Comparison of ENCODE assay signal across 8 cellular contexts in the genomic region with DNA sequence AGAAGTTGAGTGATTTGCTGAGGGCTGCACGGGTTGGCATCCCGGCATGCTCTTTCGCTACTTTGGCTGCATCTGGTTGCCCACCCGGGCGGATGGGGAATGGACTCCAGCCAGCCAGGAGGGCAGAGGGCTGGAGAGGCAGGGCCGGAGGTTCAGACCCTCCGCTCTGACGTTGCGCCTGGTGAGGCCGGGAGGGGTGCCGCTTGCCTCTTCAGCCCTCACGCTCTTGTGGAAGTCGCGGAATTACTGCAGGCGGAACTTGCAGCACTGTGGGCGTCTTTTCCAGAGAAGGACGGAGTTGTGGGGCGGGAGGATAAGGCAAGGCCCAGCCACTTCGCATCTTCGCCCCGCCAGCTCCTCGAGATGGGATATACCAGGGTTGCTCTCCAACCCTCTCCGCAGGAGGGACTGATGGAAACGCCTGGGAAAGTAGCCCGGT. TPM values are rescaled to one million over a fixed set of nuclear protein-coding genes. Genes with fewer than 3 reads are reported as not detected.
DNase-seq lines count a peak whose midpoint lies in the region; ATAC-seq and TF ChIP-seq lines count a peak whose summit lies in the region.

No MANE protein-coding gene starts in this region.

- H3K27me3 Mint-ChIP-seq in WTC11 (ENCODE audit: low read depth): no peaks in the 10 kb centered on the region

- POLR2A ChIA-PET in WTC11 (lab: Charles Lee): interaction anchor here (0.6 to 1.0 kb wide), 3 partner anchors 17 to 338 kb away, joined by 3 to 17 read pairs (median 3); a partner anchor contains a TSS

- H3K27me3 ChIP-seq in cardiac muscle cell (no peaks in the 10 kb centered on the region), sigmoid colon (no peaks in the 10 kb centered on the region)

- DNase-seq in NCI-H146 treated with DMSO at 0.1 percent for 48 hours (lab: John Stamatoyannopoulos, UW; ENCODE audit: unreplicated experiment): peak; percentile 47
- DNase-seq in NCI-H146 (lab: John Stamatoyannopoulos, UW): no peak
- no peak for DNase-seq in WTC11 (ENCODE audit: low spot score)
- DNase-seq in cardiac muscle cell (ENCODE audit: low read depth in 1 of 2, low spot score in 1 of 2): peak in 1 of 2 donors; percentile 67
- no peak for DNase-seq in sigmoid colon
- DNase-seq in putamen (ENCODE audit: low spot score): no peak
- DNase-seq in stimulated activated CD4-positive, alpha-beta T cell treated with anti-CD3 and anti-CD28 coated beads, Interleukin-12 subunit alpha, Interleukin-12 subunit beta, amount 100 ng/mL, for 4 hours: no peak

- peaks cover 3% of the 10 kb centered on the region; the same call in 1 of the 2 replicates for H3K36me3 Mint-ChIP-seq in WTC11

- H3K27ac Mint-ChIP-seq in WTC11: peak overlapping the region; percentile 10; the same call in 1 of the 2 replicates

- no peaks in the 10 kb centered on the region for H3K9me3 Mint-ChIP-seq in WTC11

- H3K36me3 ChIP-seq in cardiac muscle cell (no peaks in the 10 kb centered on the region), sigmoid colon (peaks cover 8 to 36% (median 12%) of the 10 kb centered on the region in 4 donors)

- no peaks in the 10 kb centered on the region for H3K9me3 ChIP-seq in cardiac muscle cell (ENCODE audit: low read depth)
- no peaks in the 10 kb centered on the region for H3K9me3 ChIP-seq in sigmoid colon

- CTCF ChIA-PET in WTC11 (lab: Charles Lee): interaction anchor here (0.5 to 1.6 kb wide), 9 partner anchors 13 to 322 kb away, joined by 3 to 23 read pairs (median 4); a partner anchor contains a TSS

- TF ChIP-seq CTCF in WTC11 (IDR thresholded peaks at IDR 0.05): no peak
- no peak for TF ChIP-seq CTCF in cardiac muscle cell (IDR thresholded peaks at IDR 0.05; ENCODE audit: low read depth, low read length)
- TF ChIP-seq CTCF in sigmoid colon (IDR thresholded peaks at IDR 0.05): no peak

- H3K4me1 Mint-ChIP-seq in WTC11: peaks cover 22% of the 10 kb centered on the region

- H3K27ac ChIP-seq in cardiac muscle cell (peak overlapping the region; percentile 72), sigmoid colon (peak overlapping the region; percentile 88 to 92 (median 90))

- WGBS in sigmoid colon, 2 donors: 4% methylated on average over 25 of the region's 25 CpGs

- TF ChIP-seq POLR2A in sigmoid colon (IDR thresholded peaks at IDR 0.05): no peak

- H3K4me3 ChIP-seq in cardiac muscle cell (peak overlapping the region; percentile 62), sigmoid colon (peak overlapping the region; percentile 67 to 80 (median 70))

- intact Hi-C loops in sigmoid colon (cut with DNase I): loop anchor here (5.0 to 10.0 kb wide), 3 partner anchors 49 to 316 kb away; a partner anchor contains a TSS

- H3K4me3 Mint-ChIP-seq in WTC11: peak overlapping the region; percentile 89

- no peak for TF ChIP-seq EP300 in sigmoid colon (IDR thresholded peaks at IDR 0.05)

- no peaks in the 10 kb centered on the region for H3K4me1 ChIP-seq in cardiac muscle cell (ENCODE audit: low read depth)
- peaks cover 0 to 35% (median 31%) of the 10 kb centered on the region in 4 donors for H3K4me1 ChIP-seq in sigmoid colon

- peak; percentile 27 for ATAC-seq in HG03064 (IDR thresholded peaks at IDR 0.05; ENCODE audit: low read depth, unreplicated experiment)
- ATAC-seq in WTC11: peak; percentile 8

TF ChIP-seq in WTC11, 78 proteins besides CTCF, POLR2A, EP300 and RAD21 (continues in another document):
- TF ChIP-seq, protein P1, sequence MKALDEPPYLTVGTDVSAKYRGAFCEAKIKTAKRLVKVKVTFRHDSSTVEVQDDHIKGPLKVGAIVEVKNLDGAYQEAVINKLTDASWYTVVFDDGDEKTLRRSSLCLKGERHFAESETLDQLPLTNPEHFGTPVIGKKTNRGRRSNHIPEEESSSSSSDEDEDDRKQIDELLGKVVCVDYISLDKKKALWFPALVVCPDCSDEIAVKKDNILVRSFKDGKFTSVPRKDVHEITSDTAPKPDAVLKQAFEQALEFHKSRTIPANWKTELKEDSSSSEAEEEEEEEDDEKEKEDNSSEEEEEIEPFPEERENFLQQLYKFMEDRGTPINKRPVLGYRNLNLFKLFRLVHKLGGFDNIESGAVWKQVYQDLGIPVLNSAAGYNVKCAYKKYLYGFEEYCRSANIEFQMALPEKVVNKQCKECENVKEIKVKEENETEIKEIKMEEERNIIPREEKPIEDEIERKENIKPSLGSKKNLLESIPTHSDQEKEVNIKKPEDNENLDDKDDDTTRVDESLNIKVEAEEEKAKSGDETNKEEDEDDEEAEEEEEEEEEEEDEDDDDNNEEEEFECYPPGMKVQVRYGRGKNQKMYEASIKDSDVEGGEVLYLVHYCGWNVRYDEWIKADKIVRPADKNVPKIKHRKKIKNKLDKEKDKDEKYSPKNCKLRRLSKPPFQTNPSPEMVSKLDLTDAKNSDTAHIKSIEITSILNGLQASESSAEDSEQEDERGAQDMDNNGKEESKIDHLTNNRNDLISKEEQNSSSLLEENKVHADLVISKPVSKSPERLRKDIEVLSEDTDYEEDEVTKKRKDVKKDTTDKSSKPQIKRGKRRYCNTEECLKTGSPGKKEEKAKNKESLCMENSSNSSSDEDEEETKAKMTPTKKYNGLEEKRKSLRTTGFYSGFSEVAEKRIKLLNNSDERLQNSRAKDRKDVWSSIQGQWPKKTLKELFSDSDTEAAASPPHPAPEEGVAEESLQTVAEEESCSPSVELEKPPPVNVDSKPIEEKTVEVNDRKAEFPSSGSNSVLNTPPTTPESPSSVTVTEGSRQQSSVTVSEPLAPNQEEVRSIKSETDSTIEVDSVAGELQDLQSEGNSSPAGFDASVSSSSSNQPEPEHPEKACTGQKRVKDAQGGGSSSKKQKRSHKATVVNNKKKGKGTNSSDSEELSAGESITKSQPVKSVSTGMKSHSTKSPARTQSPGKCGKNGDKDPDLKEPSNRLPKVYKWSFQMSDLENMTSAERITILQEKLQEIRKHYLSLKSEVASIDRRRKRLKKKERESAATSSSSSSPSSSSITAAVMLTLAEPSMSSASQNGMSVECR (CRISPR knock-in tag; IDR thresholded peaks at IDR 0.05; ENCODE audit: borderline replicate concordance): no peak
- no peak for TF ChIP-seq ZNF138 (CRISPR knock-in tag; conservative IDR thresholded peaks at IDR 0.05)
- no peak for TF ChIP-seq PRRX2 (CRISPR knock-in tag; IDR thresholded peaks at IDR 0.05)
- TF ChIP-seq TP53 (CRISPR knock-in tag; IDR thresholded peaks at IDR 0.05): no peak
- TF ChIP-seq, protein P2, sequence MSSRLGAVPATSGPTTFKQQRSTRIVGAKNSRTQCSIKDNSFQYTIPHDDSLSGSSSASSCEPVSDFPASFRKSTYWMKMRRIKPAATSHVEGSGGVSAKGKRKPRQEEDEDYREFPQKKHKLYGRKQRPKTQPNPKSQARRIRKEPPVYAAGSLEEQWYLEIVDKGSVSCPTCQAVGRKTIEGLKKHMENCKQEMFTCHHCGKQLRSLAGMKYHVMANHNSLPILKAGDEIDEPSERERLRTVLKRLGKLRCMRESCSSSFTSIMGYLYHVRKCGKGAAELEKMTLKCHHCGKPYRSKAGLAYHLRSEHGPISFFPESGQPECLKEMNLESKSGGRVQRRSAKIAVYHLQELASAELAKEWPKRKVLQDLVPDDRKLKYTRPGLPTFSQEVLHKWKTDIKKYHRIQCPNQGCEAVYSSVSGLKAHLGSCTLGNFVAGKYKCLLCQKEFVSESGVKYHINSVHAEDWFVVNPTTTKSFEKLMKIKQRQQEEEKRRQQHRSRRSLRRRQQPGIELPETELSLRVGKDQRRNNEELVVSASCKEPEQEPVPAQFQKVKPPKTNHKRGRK (CRISPR knock-in tag; IDR thresholded peaks at IDR 0.05; ENCODE audit: borderline replicate concordance): no peak
- TF ChIP-seq, protein P3, sequence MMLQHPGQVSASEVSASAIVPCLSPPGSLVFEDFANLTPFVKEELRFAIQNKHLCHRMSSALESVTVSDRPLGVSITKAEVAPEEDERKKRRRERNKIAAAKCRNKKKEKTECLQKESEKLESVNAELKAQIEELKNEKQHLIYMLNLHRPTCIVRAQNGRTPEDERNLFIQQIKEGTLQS (CRISPR knock-in tag; conservative IDR thresholded peaks at IDR 0.05): no peak
- TF ChIP-seq SP1 (CRISPR knock-in tag; conservative IDR thresholded peaks at IDR 0.05): no peak
- no peak for TF ChIP-seq NFATC4 (CRISPR knock-in tag; IDR thresholded peaks at IDR 0.05)
- TF ChIP-seq JUN (CRISPR knock-in tag; IDR thresholded peaks at IDR 0.05): no peak

RNA-seq across cellular contexts. Expression of a gene that starts 0.7 kb away (rescaled TPM):
- total RNA-seq in WTC11 (2021) (39.3 to 44.9 TPM (median 40.5 TPM) in 3 replicates), cardiac muscle cell (14.9 TPM in 2 replicates), sigmoid colon (10 to 100 TPM; 19.6 to 44.3 (median 31.4) TPM)
- polyA plus RNA-seq in cardiac muscle cell (14.8 and 15.8 TPM in 2 replicates), sigmoid colon (10 to 100 TPM in 1 of 3 donors, 1 to 10 TPM in 2; 3.6 to 22.4 (median 9.0) TPM)

RNA-seq across cellular contexts. Expression of a gene that starts 5.5 kb away (rescaled TPM):
- 53.0 to 65.6 TPM (median 53.4 TPM) in 3 replicates for total RNA-seq in WTC11 (2021)
- 6.6 and 18.4 TPM in 2 replicates for total RNA-seq in cardiac muscle cell
- polyA plus RNA-seq in cardiac muscle cell: 5.7 and 9.9 TPM in 2 replicates
- 10 to 100 TPM; 14.6 to 22.1 (median 20.1) TPM for total RNA-seq in sigmoid colon
- 10 to 100 TPM in 1 of 3 donors, 1 to 10 TPM in 2; 1.8 to 25.2 (median 6.6) TPM for polyA plus RNA-seq in sigmoid colon

RNA-seq across cellular contexts. Expression of a gene that starts 31.9 kb away (rescaled TPM):
- total RNA-seq in WTC11 (2021) (14.1 to 14.8 TPM (median 14.2 TPM) in 3 replicates), cardiac muscle cell (10.9 and 15.4 TPM in 2 replicates), sigmoid colon (1 to 10 TPM; 6.2 to 8.2 (median 8.0) TPM)
- polyA plus RNA-seq in cardiac muscle cell (10.8 and 11.4 TPM in 2 replicates), sigmoid colon (10 to 100 TPM in 1 of 3 donors, 1 to 10 TPM in 2; 6.0 to 15.1 (median 7.4) TPM)

RNA-seq across cellular contexts. Expression of a gene that starts 37.7 kb away (rescaled TPM):
- total RNA-seq in WTC11 (2021) (not detected in 3 replicates), cardiac muscle cell (9.5 and 10.3 TPM in 2 replicates), sigmoid colon (10 to 100 TPM in 1 of 4 donors, 1 to 10 TPM in 3; 1.8 to 45.5 (median 4.2) TPM)
- polyA plus RNA-seq in cardiac muscle cell (3.3 and 4.9 TPM in 2 replicates), sigmoid colon (100 to 1,000 TPM in 1 of 3 donors, 1 to 10 TPM in 2; 1.2 to 186 (median 4.8) TPM)

RNA-seq across cellular contexts. Expression of a gene that starts 49.0 kb away (rescaled TPM):
- total RNA-seq in WTC11 (2021): 24.3 to 30.2 TPM (median 27.4 TPM) in 3 replicates
- total RNA-seq in cardiac muscle cell: 46.1 and 61.3 TPM in 2 replicates
- polyA plus RNA-seq in cardiac muscle cell: 75.0 and 85.1 TPM in 2 replicates
- 10 to 100 TPM; 26.8 to 38.7 (median 28.8) TPM for total RNA-seq in sigmoid colon
- 10 to 100 TPM; 39.1 to 70.2 (median 45.6) TPM for polyA plus RNA-seq in sigmoid colon
